ENCODE assay signal across 1 cellular context in the genomic region with DNA sequence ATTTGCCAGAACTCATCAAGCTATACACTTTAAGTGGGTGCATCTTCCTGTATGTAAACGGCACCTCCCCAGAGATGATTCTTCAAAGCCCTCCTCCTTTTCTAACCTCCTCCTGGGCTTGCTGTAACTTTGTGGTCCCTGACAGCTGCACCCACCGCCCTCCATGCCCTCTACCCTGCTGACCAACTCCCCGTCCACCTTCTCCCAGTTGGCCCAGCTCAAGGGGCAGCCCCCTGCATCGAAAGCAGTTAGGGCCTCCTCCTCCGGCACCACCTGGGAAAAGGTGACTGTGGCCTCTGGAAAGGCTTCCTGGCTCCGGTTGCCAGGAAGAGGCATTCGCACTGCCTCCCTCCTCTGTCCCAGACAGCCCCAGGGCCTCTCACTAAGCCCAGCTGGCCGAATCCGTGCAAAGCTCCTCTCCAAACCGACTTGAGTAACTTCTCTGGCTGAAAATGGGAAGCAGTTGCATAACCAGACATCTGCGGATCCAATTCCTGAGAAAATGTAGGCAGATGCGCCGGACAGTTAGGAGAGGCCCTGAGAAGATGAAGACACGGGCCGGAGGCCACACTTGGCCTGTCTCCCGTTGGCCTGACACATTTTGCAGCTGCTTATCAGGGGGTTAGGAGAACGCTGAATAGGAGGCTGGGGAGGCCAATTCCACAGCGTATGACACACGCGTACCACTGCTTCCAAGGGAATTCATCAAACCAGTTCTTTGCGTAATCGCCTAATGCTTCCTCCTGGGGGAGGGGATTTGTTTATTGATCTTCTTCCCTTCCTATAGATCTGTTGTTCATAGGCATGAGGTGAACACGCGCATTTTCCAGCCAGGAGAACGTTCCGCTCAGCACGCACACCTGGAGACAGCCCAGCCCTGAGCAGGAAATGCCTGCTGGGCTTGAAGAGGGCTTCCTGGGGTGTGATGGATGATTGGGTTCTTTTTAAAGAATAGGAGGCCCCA.
TF ChIP-seq lines count a peak whose summit lies in the region.

No MANE protein-coding gene starts in this region.

TF ChIP-seq in H1, 55 proteins besides CTCF, POLR2A, EP300 and RAD21:
- TF ChIP-seq, protein P1, sequence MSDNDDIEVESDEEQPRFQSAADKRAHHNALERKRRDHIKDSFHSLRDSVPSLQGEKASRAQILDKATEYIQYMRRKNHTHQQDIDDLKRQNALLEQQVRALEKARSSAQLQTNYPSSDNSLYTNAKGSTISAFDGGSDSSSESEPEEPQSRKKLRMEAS (IDR thresholded peaks at IDR 0.05): peak; percentile 41; the same call in 1 of the 2 replicates
- no peak for TF ChIP-seq SIRT6 (IDR thresholded peaks at IDR 0.05; ENCODE audit: low read length)
- TF ChIP-seq TCF12 (IDR thresholded peaks at IDR 0.05; ENCODE audit: low read depth, low read length): 0 out of 2 replicates have a peak, but pooled peaks have one; percentile 54
TF ChIP-seq in H1: peak in this region for 2.
